ENCODE assay signal across 10 cellular contexts in genomic region chr1:156149374-156150106, GRCh38. TPM values are rescaled to one million over a fixed set of nuclear protein-coding genes. Genes with fewer than 3 reads are reported as not detected.
DNase-seq lines count a peak whose midpoint lies in the region; ATAC-seq, FAIRE-seq and TF ChIP-seq lines count a peak whose summit lies in the region.
"Had no signal": no experiment of that assay in that cellular context is flagged by ENCODE, and none has a peak within 500 bp of the region (broad histone marks: within the 10 kb centered on the region; RNA-seq: fewer than 3 reads in every experiment).

No MANE protein-coding gene starts in this region.

- H3K79me2 ChIP-seq in GM12878 (ENCODE audit: control insufficient read depth, insufficient read depth, low read length), result peaks cover 12% of the 10 kb centered on the region

- H3K9me3 Mint-ChIP-seq in CD14-positive monocyte, result peaks cover 0 to 5% (median 0%) of the 10 kb centered on the region in 7 donors

- RAD21 ChIA-PET in GM12878 (lab: Charles Lee; ENCODE audit: unreplicated experiment), result interaction anchor here (1.0 to 17.9 kb wide), 15 partner anchors 8 to 351 kb away, joined by 3 to 361 read pairs (median 8); partner anchors contain the start of genes LMNA, MEF2D, PMF1 and SLC25A44

- peak overlapping the region; percentile 45 for H2AFZ ChIP-seq in GM12878 (ENCODE audit: control insufficient read depth, low read depth, low read length)

- H3K27ac ChIP-seq in GM12878 (ENCODE audit: control insufficient read depth, insufficient read depth), result peak overlapping the region; percentile 80

- H4K20me1 ChIP-seq in GM12878 (ENCODE audit: control insufficient read depth, insufficient read depth), result no peaks in the 10 kb centered on the region

- peaks cover 77% of the 10 kb centered on the region for H3K4me1 ChIP-seq in GM12878 (ENCODE audit: control insufficient read depth, insufficient read depth, low read length)

- intact Hi-C loops in CD14-positive monocyte (cut with micrococcal nuclease), result loop anchor here (2.0 to 5.0 kb wide), 4 partner anchors 43 to 168 kb away; partner anchors contain the start of gene SLC25A44 (in 1 of the 2)
- intact Hi-C loops in GM12878 (cut with micrococcal nuclease; ENCODE audit: unreplicated experiment), result loop anchor here (5.0 kb wide), 1 partner anchor 168 kb away; no protein-coding TSS in a partner anchor
- intact Hi-C loops in posterior vena cava (cut with DNase I), result loop anchor here (5.0 kb wide), 1 partner anchor 73 kb away; no protein-coding TSS in a partner anchor

- peak overlapping the region; percentile 38; the same call in 1 of the 2 replicates for H3K9ac ChIP-seq in GM12878 (ENCODE audit: control insufficient read depth, insufficient read depth, low read length)

- no peaks in the 10 kb centered on the region for H3K36me3 ChIP-seq in GM12878 (ENCODE audit: control insufficient read depth in 2 of 2, insufficient read depth in 2 of 2, low read length in 1 of 2)

- no peaks in the 10 kb centered on the region for H3K9me3 ChIP-seq in GM12878 (replicated peaks; ENCODE audit: control insufficient read depth, insufficient read depth, low read length)

- peak; percentile 69 for TF ChIP-seq POLR2A in GM12878 (IDR thresholded peaks at IDR 0.05; ENCODE audit: low read depth, low read length)

- peak overlapping the region; percentile 97 to 99 (median 98) for H3K27ac Mint-ChIP-seq in CD14-positive monocyte

- BruUV-seq in GM12878 (replicated peaks; lab: Mats Ljungman, UMichigan), result no TSS peak

- no peak for DNase-seq in CD14-positive monocyte (ENCODE audit: low spot score)
- peak; percentile 54 for DNase-seq in GM19238 (ENCODE audit: insufficient read length, low spot score)
- peak; percentile 79 for DNase-seq in GM12878 (ENCODE audit: low read depth, low spot score)
- no peak for DNase-seq in COLO668 (lab: John Stamatoyannopoulos, UW; ENCODE audit: unreplicated experiment)
- no peak for DNase-seq in AG08395 (ENCODE audit: low spot score)
- DNase-seq in posterior vena cava (ENCODE audit: low spot score), result no peak
- no peak for DNase-seq in HCEC 1CT
- DNase-seq: Kasumi-1 had no signal

- SMC1A ChIA-PET in GM12878 (lab: Charles Lee; ENCODE audit: uncharacterized antibody, unreplicated experiment), result interaction anchor here (0.8 to 22.3 kb wide), 12 partner anchors 15 to 75 kb away, joined by 3 to 411 read pairs (median 8); partner anchors contain the start of genes PMF1 and SLC25A44

- ATAC-seq in HG02981 (IDR thresholded peaks at IDR 0.05; ENCODE audit: unreplicated experiment), result peak; percentile 37
- ATAC-seq in GM12878, result peak; percentile 55

- H3K4me1 Mint-ChIP-seq in CD14-positive monocyte, result peaks cover 85% of the 10 kb centered on the region

- in situ Hi-C loops in GM12878 (cut with MboI), result loop anchor here (5.0 kb wide), 1 partner anchor 73 kb away; no protein-coding TSS in a partner anchor

- 4% methylated on average over 17 of the region's 17 CpGs for WGBS in GM12878 (ENCODE audit: insufficient coverage, insufficient replicate concordance, low lambda C conversion rate, missing lambda C conversion rate)

- peak; percentile 30 to 64; a peak in 1 of 4 replicates for TF ChIP-seq EP300 in GM12878 (IDR thresholded peaks at IDR 0.05; ENCODE audit: borderline replicate concordance in 1 of 2, control insufficient read depth in 1 of 2, low read depth in 2 of 2, low read length in 2 of 2)

- H3K4me3 Mint-ChIP-seq in CD14-positive monocyte, result peak overlapping the region in 1 of 2 donors; percentile 21
- H3K4me3 Mint-ChIP-seq: CD4-positive, alpha-beta memory T cell had no signal

- peaks cover 3 to 4% of the 10 kb centered on the region in 2 donors for H3K36me3 Mint-ChIP-seq in CD14-positive monocyte
- H3K36me3 Mint-ChIP-seq: CD4-positive, alpha-beta memory T cell had no signal

- H3K4me2 ChIP-seq in GM12878 (ENCODE audit: control insufficient read depth, insufficient read depth), result peak overlapping the region; percentile 95

- CTCF ChIA-PET in GM12878 (lab: Yijun Ruan, JAX), result interaction anchor here (0.7 to 16.8 kb wide), 14 partner anchors 8 to 296 kb away, joined by 3 to 502 read pairs (median 17); partner anchors contain the start of genes PMF1, SLC25A44 and SMG5

- peak; percentile 59 for FAIRE-seq in GM12878 (lab: Jason Lieb, UNC)

- TF ChIP-seq CTCF in CD14-positive monocyte (IDR thresholded peaks at IDR 0.05) (no peak), GM12878 (IDR thresholded peaks at IDR 0.05 in 2 of 3, conservative IDR thresholded peaks at IDR 0.05 in 1 of 3; ENCODE audit: control insufficient read depth in 2 of 3, extremely low read depth in 1 of 3, insufficient read depth in 1 of 3, low read depth in 3 of 3, low read length in 3 of 3) (no peak)

- TF ChIP-seq RAD21 in GM12878 (IDR thresholded peaks at IDR 0.05; ENCODE audit: insufficient read depth, low read depth, low read length), result no peak

- peaks cover 0 to 6% (median 4%) of the 10 kb centered on the region in 3 donors for H3K27me3 Mint-ChIP-seq in CD14-positive monocyte (ENCODE audit: low read depth in 3 of 3)

- POLR2A ChIA-PET in GM12878 (lab: Charles Lee), result interaction anchor here (0.7 to 11.7 kb wide), 13 partner anchors 9 to 301 kb away, joined by 3 to 158 read pairs (median 5); partner anchors contain the start of genes PMF1 and SLC25A44

- peak overlapping the region; percentile 52; the same call in 1 of the 2 replicates for H3K4me3 ChIP-seq in GM12878

- H3K27me3 ChIP-seq in GM12878 (replicated peaks in 1 of 2; ENCODE audit: control insufficient read depth in 2 of 2, insufficient read depth in 2 of 2, low read length in 1 of 2), result no peaks in the 10 kb centered on the region

TF ChIP-seq in GM12878, 131 proteins besides CTCF, POLR2A, EP300 and RAD21 (continues in another document):
- TF ChIP-seq STAT3 (IDR thresholded peaks at IDR 0.05; ENCODE audit: low read depth, low read length) (no peak), CREM (IDR thresholded peaks at IDR 0.05; ENCODE audit: low read depth) (peak; percentile 47; the same call in 1 of the 2 replicates), ASH2L (IDR thresholded peaks at IDR 0.05; ENCODE audit: borderline replicate concordance, low read depth) (no peak)

RNA-seq across cellular contexts. Expression of gene SEMA4A, which starts 3.8 kb away (rescaled TPM):
- polyA plus RNA-seq in CD14-positive monocyte, result 100 to 1,000 TPM in 1 of 2 donors, 10 to 100 TPM in 1; 72.3 to 121 TPM
- 64.1 and 65.1 TPM in 2 replicates for total RNA-seq in GM12878 (2013; cell fraction: nucleolus; rRNA removed)
- 24.4 and 36.5 TPM in 2 replicates for total RNA-seq in GM12878 (2014; rRNA removed)
- 16.5 and 17.2 TPM in 2 replicates for total RNA-seq in GM12878 (2014; rRNA removed; fragmentation: Illumina TruSeq; extraction: Trizol)
- total RNA-seq in GM12878 (2021), result 46.3 and 52.1 TPM in 2 replicates
- polyA plus RNA-seq in GM12878 (2011; ENCODE audit: low read depth), result 18.2 TPM
- 10.5 and 20.9 TPM in 2 replicates for polyA plus RNA-seq in GM12878 (2011; rRNA removed)
- 24.1 and 29.5 TPM in 2 replicates for polyA plus RNA-seq in GM12878 (2011; cell fraction: cytosol; rRNA removed)
- 35.2 and 36.4 TPM in 2 replicates for polyA plus RNA-seq in GM12878 (2011; cell fraction: nucleus; rRNA removed)
- 25.7 and 38.9 TPM in 2 replicates for polyA plus RNA-seq in GM12878 (2012)
- polyA plus RNA-seq in GM12878 (2014; fragmentation: Illumina TruSeq; extraction: Trizol), result 25.7 and 31.2 TPM in 2 replicates
- 1 to 10 TPM; 2.6 to 3.4 TPM for polyA plus RNA-seq in GM12878 (2014; fragmentation: Nextera tagmentation; extraction: Ambion mirVana)
- polyA plus RNA-seq in GM12878 (2014; rRNA removed), result 34.4 and 38.4 TPM in 2 replicates
- polyA plus RNA-seq in GM12878 (2016; fragmentation: Nextera tagmentation; extraction: Ambion mirVana), result 10 to 100 TPM; 60.3 to 64.2 TPM
- polyA minus RNA-seq in GM12878 (2011; rRNA and poly(A)+ RNA removed), result 35.6 and 48.7 TPM in 2 replicates
- 21.6 and 23.9 TPM in 2 replicates for polyA minus RNA-seq in GM12878 (2011; cell fraction: cytosol; rRNA and poly(A)+ RNA removed)
- polyA minus RNA-seq in GM12878 (2011; cell fraction: nucleus; rRNA and poly(A)+ RNA removed), result 25.8 and 43.8 TPM in 2 replicates
- total RNA-seq in posterior vena cava, result 1 to 10 TPM; 5.8 to 8.0 TPM

RNA-seq across cellular contexts. Expression of gene LMNA, which starts 35.0 kb away (rescaled TPM):
- polyA plus RNA-seq in CD14-positive monocyte (10 to 100 TPM; 16.5 to 24.7 TPM), GM12878 (2011; rRNA removed) (37.3 and 52.9 TPM in 2 replicates), GM12878 (2014; fragmentation: Illumina TruSeq; extraction: Trizol) (9.6 and 30.1 TPM in 2 replicates), GM12878 (2014; fragmentation: Nextera tagmentation; extraction: Ambion mirVana) (1 to 10 TPM in 1 of 2 experiments, under 1 TPM in 1; 0.42 to 6.0 TPM), GM12878 (2014; rRNA removed) (101 and 109 TPM in 2 replicates), GM12878 (2016; fragmentation: Nextera tagmentation; extraction: Ambion mirVana) (100 to 1,000 TPM; 320 to 334 TPM)
- total RNA-seq in GM12878 (2013; cell fraction: nucleolus; rRNA removed), result 58.3 and 77.1 TPM in 2 replicates
- total RNA-seq in GM12878 (2014; rRNA removed) (130 and 136 TPM in 2 replicates), GM12878 (2014; rRNA removed; fragmentation: Illumina TruSeq; extraction: Trizol) (31.6 and 35.1 TPM in 2 replicates), GM12878 (2021) (188 and 189 TPM in 2 replicates), posterior vena cava (100 to 1,000 TPM; 500 to 599 TPM)
- polyA plus RNA-seq in GM12878 (2011; ENCODE audit: low read depth), result 30.2 TPM
- 76.4 and 82.6 TPM in 2 replicates for polyA plus RNA-seq in GM12878 (2011; cell fraction: cytosol; rRNA removed)
- 164 and 324 TPM in 2 replicates for polyA plus RNA-seq in GM12878 (2011; cell fraction: nucleus; rRNA removed)
- polyA plus RNA-seq in GM12878 (2012), result 32.4 and 54.8 TPM in 2 replicates
- 42.8 and 77.1 TPM in 2 replicates for polyA minus RNA-seq in GM12878 (2011; rRNA and poly(A)+ RNA removed)
- polyA minus RNA-seq in GM12878 (2011; cell fraction: cytosol; rRNA and poly(A)+ RNA removed), result 30.6 and 41.6 TPM in 2 replicates
- polyA minus RNA-seq in GM12878 (2011; cell fraction: nucleus; rRNA and poly(A)+ RNA removed), result 32.8 and 46.7 TPM in 2 replicates

RNA-seq across cellular contexts. Expression of gene SLC25A44, which starts 44.4 kb away (rescaled TPM):
- polyA plus RNA-seq in CD14-positive monocyte (10 to 100 TPM; 17.1 to 28.8 TPM), GM12878 (2011; rRNA removed) (22.2 and 36.3 TPM in 2 replicates), GM12878 (2014; fragmentation: Illumina TruSeq; extraction: Trizol) (36.5 and 43.3 TPM in 2 replicates), GM12878 (2014; fragmentation: Nextera tagmentation; extraction: Ambion mirVana) (1 to 10 TPM; 7.1 to 9.2 TPM), GM12878 (2014; rRNA removed) (28.3 and 29.9 TPM in 2 replicates), GM12878 (2016; fragmentation: Nextera tagmentation; extraction: Ambion mirVana) (10 to 100 TPM; 32.5 to 35.8 TPM)
- 29.0 and 32.4 TPM in 2 replicates for total RNA-seq in GM12878 (2013; cell fraction: nucleolus; rRNA removed)
- total RNA-seq in GM12878 (2014; rRNA removed) (22.4 and 25.6 TPM in 2 replicates), GM12878 (2014; rRNA removed; fragmentation: Illumina TruSeq; extraction: Trizol) (21.1 TPM in 2 replicates), GM12878 (2021) (28.7 and 37.7 TPM in 2 replicates), posterior vena cava (10 to 100 TPM; 16.1 to 21.2 TPM)
- polyA plus RNA-seq in GM12878 (2011; ENCODE audit: low read depth), result 12.3 TPM
- 37.9 and 40.4 TPM in 2 replicates for polyA plus RNA-seq in GM12878 (2011; cell fraction: cytosol; rRNA removed)
- 21.2 and 21.6 TPM in 2 replicates for polyA plus RNA-seq in GM12878 (2011; cell fraction: nucleus; rRNA removed)
- polyA plus RNA-seq in GM12878 (2012), result 12.9 and 17.2 TPM in 2 replicates
- polyA minus RNA-seq in GM12878 (2011; rRNA and poly(A)+ RNA removed), result 39.0 and 49.8 TPM in 2 replicates
- 10.4 and 12.9 TPM in 2 replicates for polyA minus RNA-seq in GM12878 (2011; cell fraction: cytosol; rRNA and poly(A)+ RNA removed)
- 7.4 and 13.0 TPM in 2 replicates for polyA minus RNA-seq in GM12878 (2011; cell fraction: nucleus; rRNA and poly(A)+ RNA removed)

Comparison
In these comparisons a context has a peak if more than half of its experiments do, and no peak if none do; other contexts are left out.
1. DNase-seq: peak in GM19238 (single experiment) and GM12878 (single experiment); none in CD14-positive monocyte (single experiment), COLO668 (single experiment), AG08395 (single experiment), posterior vena cava (single experiment) and HCEC 1CT (single experiment).